In genomic region chr17:8893059-8893458, GRCh38 we compare ENCODE assay signal across 1 cellular context.
A peak's percentile ranks its signal among the peaks of the same experiment; 100 is the strongest.
TF ChIP-seq lines count a peak whose summit lies in the region.

No MANE protein-coding gene starts in this region.

TF ChIP-seq in HepG2, 621 proteins besides CTCF, POLR2A, EP300 and RAD21:
- TF ChIP-seq ATF2 (CRISPR knock-in tag; IDR thresholded peaks at IDR 0.05) = no peak
- TF ChIP-seq ZNF768 (CRISPR knock-in tag; IDR thresholded peaks at IDR 0.05) = peak; percentile 31; the same call in 1 of the 2 replicates
- no peak for TF ChIP-seq ZNF354B (CRISPR knock-in tag; IDR thresholded peaks at IDR 0.05)
